Comparison of ENCODE assay signal across 25 cellular contexts in genomic region chr11:32864555-32864954, GRCh38.
"Had no signal": no experiment of that assay in that cellular context is flagged by ENCODE, and none has a peak within 500 bp of the region (broad histone marks: within the 10 kb centered on the region; RNA-seq: fewer than 3 reads in every experiment).

No MANE protein-coding gene starts in this region.

- H3K4me1 ChIP-seq: colonic mucosa, esophagus muscularis mucosa, esophagus squamous epithelium, foreskin keratinocyte, gastrocnemius medialis, gastroesophageal sphincter, heart left ventricle, heart right ventricle had no signal

- DNase-seq: colonic mucosa; cortex of kidney; dermis blood vessel endothelial cell; dorsolateral prefrontal cortex; effector CD4-positive, alpha-beta T cell; effector CD8-positive, alpha-beta T cell; effector memory CD4-positive, alpha-beta T cell; effector memory CD8-positive, alpha-beta T cell; endodermal cell; erythroblast; esophagus squamous epithelium; foreskin fibroblast; foreskin keratinocyte; foreskin melanocyte; gastrocnemius medialis; glutamatergic neuron; head of caudate nucleus; heart left ventricle; heart right ventricle had no signal

- H3K27ac ChIP-seq: colonic mucosa, coronary artery, dorsolateral prefrontal cortex, epithelial cell of prostate, esophagus muscularis mucosa, esophagus squamous epithelium, foreskin keratinocyte, gastrocnemius medialis, gastroesophageal sphincter, heart left ventricle, heart right ventricle had no signal

- H3K27me3 ChIP-seq: colonic mucosa, gastrocnemius medialis had no signal

- ATAC-seq: effector memory CD8-positive, alpha-beta T cell; esophagus mucosa; foreskin keratinocyte; gastrocnemius medialis; gastroesophageal sphincter; heart left ventricle; heart right ventricle had no signal

- H3K9me3 Mint-ChIP-seq: dendritic cell treated with granulocyte-macrophage colony-stimulating factor and Interleukin-4, amounts not matched to agents 40 ng/mL and 50 ng/mL, for 4 days; effector memory CD8-positive, alpha-beta T cell had no signal

- H3K27ac Mint-ChIP-seq: dendritic cell treated with granulocyte-macrophage colony-stimulating factor and Interleukin-4, amounts not matched to agents 40 ng/mL and 50 ng/mL, for 4 days; effector memory CD8-positive, alpha-beta T cell; endodermal cell had no signal

- H3K4me3 Mint-ChIP-seq: dendritic cell treated with granulocyte-macrophage colony-stimulating factor and Interleukin-4, amounts not matched to agents 40 ng/mL and 50 ng/mL, for 4 days; effector memory CD8-positive, alpha-beta T cell; endodermal cell had no signal

- H3K4me3 ChIP-seq: colonic mucosa, coronary artery, dorsolateral prefrontal cortex, esophagus muscularis mucosa, esophagus squamous epithelium, gastrocnemius medialis, gastroesophageal sphincter, heart left ventricle, heart right ventricle had no signal

- H3K36me3 ChIP-seq: colonic mucosa, esophagus muscularis mucosa, esophagus squamous epithelium, gastrocnemius medialis, gastroesophageal sphincter, heart left ventricle, heart right ventricle had no signal

- H3K27me3 Mint-ChIP-seq: dendritic cell treated with granulocyte-macrophage colony-stimulating factor and Interleukin-4, amounts not matched to agents 40 ng/mL and 50 ng/mL, for 4 days had no signal
